29 cellular contexts compared by ENCODE assay signal in genomic region chr3:129518581-129518980, GRCh38. TPM values are rescaled to one million over a fixed set of nuclear protein-coding genes. Genes with fewer than 3 reads are reported as not detected.
A peak's percentile ranks its signal among the peaks of the same experiment; 100 is the strongest.
DNase-seq lines count a peak whose midpoint lies in the region; ATAC-seq and TF ChIP-seq lines count a peak whose summit lies in the region.
"Had no signal": no experiment of that assay in that cellular context is flagged by ENCODE, and none has a peak within 500 bp of the region (broad histone marks: within the 10 kb centered on the region; RNA-seq: fewer than 3 reads in every experiment).

No MANE protein-coding gene starts in this region.

- H3K4me1 Mint-ChIP-seq in memory B cell, result peaks cover 3% of the 10 kb centered on the region
- H3K4me1 Mint-ChIP-seq: CD4-positive, CD25-positive, alpha-beta regulatory T cell had no signal

- no peaks in the 10 kb centered on the region for H3K9me3 ChIP-seq in HEK293 (ENCODE audit: control insufficient read depth, insufficient read depth, low read depth, low read length)
- no peaks in the 10 kb centered on the region for H3K9me3 ChIP-seq in spleen
- H3K9me3 ChIP-seq in heart left ventricle, result no peaks in the 10 kb centered on the region
- H3K9me3 ChIP-seq: BE2C, BLaER1 had no signal

- POLR2A ChIA-PET in HEK293 (lab: Yijun Ruan, JAX), result no interaction called here

- peaks cover 10% of the 10 kb centered on the region for H3K36me3 Mint-ChIP-seq in memory B cell

- CTCF ChIA-PET in HEK293 (lab: Yijun Ruan, JAX), result no interaction called here

- H3K27me3 Mint-ChIP-seq in memory B cell, result no peaks in the 10 kb centered on the region
- H3K27me3 Mint-ChIP-seq: CD4-positive, alpha-beta memory T cell; CD4-positive, CD25-positive, alpha-beta regulatory T cell had no signal

- H3K4me3 Mint-ChIP-seq in memory B cell, result no peak overlapping the region
- H3K4me3 Mint-ChIP-seq: CD14-positive monocyte; CD4-positive, alpha-beta memory T cell; CD4-positive, CD25-positive, alpha-beta regulatory T cell; CD8-positive, alpha-beta memory T cell had no signal

- no peak for TF ChIP-seq POLR2A in spleen (IDR thresholded peaks at IDR 0.05)
- no peak for TF ChIP-seq POLR2A in heart left ventricle (IDR thresholded peaks at IDR 0.05)

- no peak overlapping the region for H3K27ac ChIP-seq in HEK293 (ENCODE audit: extremely low read depth, low read depth, low read length)
- H3K27ac ChIP-seq in spleen, result no peak overlapping the region
- no peak overlapping the region for H3K27ac ChIP-seq in heart left ventricle
- H3K27ac ChIP-seq: BLaER1 had no signal

- no peaks in the 10 kb centered on the region for H3K4me1 ChIP-seq in HEK293 (ENCODE audit: control insufficient read depth, insufficient read depth, low read length)
- H3K4me1 ChIP-seq in spleen, result peaks cover 0 to 10% (median 5%) of the 10 kb centered on the region in 6 donors
- no peaks in the 10 kb centered on the region for H3K4me1 ChIP-seq in heart left ventricle
- H3K4me1 ChIP-seq: BE2C had no signal

- intact Hi-C loops in spleen (cut with DNase I; ENCODE audit: low total_unique reads), result no loop called here
- intact Hi-C loops in heart left ventricle (cut with DNase I), result no loop called here

- ATAC-seq in memory B cell (ENCODE audit: low read depth) (no peak), heart left ventricle (no peak), HG03571 (IDR thresholded peaks at IDR 0.05; ENCODE audit: unreplicated experiment) (no peak)
- ATAC-seq: GM12878 had no signal

- no peaks in the 10 kb centered on the region for H3K9me3 Mint-ChIP-seq in memory B cell
- H3K9me3 Mint-ChIP-seq: CD4-positive, alpha-beta memory T cell; CD4-positive, CD25-positive, alpha-beta regulatory T cell; CD8-positive, alpha-beta memory T cell had no signal

- H3K4me3 ChIP-seq in H7 (ENCODE audit: insufficient read depth, low read depth, low read length), result no peak overlapping the region
- no peak overlapping the region for H3K4me3 ChIP-seq in HEK293 (ENCODE audit: low read depth, low read length)
- H3K4me3 ChIP-seq in spleen, result no peak overlapping the region
- no peak overlapping the region for H3K4me3 ChIP-seq in heart left ventricle
- H3K4me3 ChIP-seq: BLaER1, GM12878 had no signal

- 95 to 100% (median 98%) methylated on average over 8 of the region's 8 CpGs; no CpG with 5 or more reads in 1 of the 5 donors for WGBS in spleen, 5 donors
- WGBS in heart left ventricle, 4 donors, result 94 to 98% (median 98%) methylated on average over 7 to 8 of the region's 8 CpGs

- H3K27ac Mint-ChIP-seq in memory B cell, result peak overlapping the region; percentile 41
- H3K27ac Mint-ChIP-seq: CD4-positive, alpha-beta memory T cell had no signal

- H3K27me3 ChIP-seq in H7 (ENCODE audit: control insufficient read depth, insufficient read depth, low read length) (no peaks in the 10 kb centered on the region), spleen (replicated peaks in 1 of 7) (no peaks in the 10 kb centered on the region), heart left ventricle (no peaks in the 10 kb centered on the region)
- H3K27me3 ChIP-seq: BE2C, BLaER1 had no signal

- H3K36me3 ChIP-seq in H7 (replicated peaks; ENCODE audit: control insufficient read depth, insufficient read depth, low read length) (no peaks in the 10 kb centered on the region; the same call in none of the 2 replicates), HEK293 (ENCODE audit: control insufficient read depth in 2 of 2, insufficient read depth in 1 of 2, low read length in 2 of 2) (peaks cover 0 to 8% of the 10 kb centered on the region in 2 experiments; a peak in 1 of 3 replicates), spleen (peaks cover 0 to 52% (median 4%) of the 10 kb centered on the region in 6 donors), heart left ventricle (peaks cover 0 to 39% (median 3%) of the 10 kb centered on the region in 9 donors)
- H3K36me3 ChIP-seq: BE2C had no signal

- TF ChIP-seq CTCF in HEK293 (tag by site-specific recombination; IDR thresholded peaks at IDR 0.05), result no peak
- TF ChIP-seq CTCF in spleen (IDR thresholded peaks at IDR 0.05 in 8 of 11, conservative IDR thresholded peaks at IDR 0.05 in 3 of 11), result no peak
- TF ChIP-seq CTCF in heart left ventricle (IDR thresholded peaks at IDR 0.05), result no peak

- DNase-seq in H7 (peak; percentile 42), memory B cell (ENCODE audit: low spot score in 2 of 2) (no peak), spleen (peak; percentile 47), SIG-M5 (lab: John Stamatoyannopoulos, UW) (no peak), GM19238 (ENCODE audit: insufficient read length, low spot score) (no peak), heart left ventricle (no peak)
- DNase-seq: 8988T; ACHN; BE2C; CD4-positive, alpha-beta memory T cell; CD4-positive, CD25-positive, alpha-beta regulatory T cell; CD8-positive, alpha-beta memory T cell; COR-L47; DMS 273 treated with DMSO at 0.1 percent for 48 hours; DMS153; DMS53; DMS79; DND-41; EL; GDM1 had no signal

TF ChIP-seq in HEK293, 187 proteins besides CTCF, POLR2A, EP300 and RAD21:
- TF ChIP-seq ZFP3 (tag by site-specific recombination; IDR thresholded peaks at IDR 0.05; ENCODE audit: low read depth), result no peak
- TF ChIP-seq MYNN (tag by site-specific recombination; IDR thresholded peaks at IDR 0.05; ENCODE audit: borderline replicate concordance), result no peak
- TF ChIP-seq ZNF549 (tag by site-specific recombination; IDR thresholded peaks at IDR 0.05), result no peak
- TF ChIP-seq ZNF416 (tag by site-specific recombination; IDR thresholded peaks at IDR 0.05), result no peak
- peak; percentile 17; the same call in 1 of the 2 replicates for TF ChIP-seq ZIC2 (tag by site-specific recombination; IDR thresholded peaks at IDR 0.05)

RNA-seq across cellular contexts. Expression of gene RHO, which starts 9.9 kb away (rescaled TPM):
- total RNA-seq in H7 (2014; rRNA removed; shearing (Covaris generic)), result 0.17 TPM in 1 of 2 replicates, not detected in the other
- not detected for total RNA-seq in spleen
- polyA plus RNA-seq in spleen, result not detected
- total RNA-seq in heart left ventricle, result not detected
- under 1 TPM in 1 of 2 donors, not detected in 1; 0.08 TPM for polyA plus RNA-seq in heart left ventricle
- total RNA-seq: A673; CD4-positive, alpha-beta memory T cell; CD4-positive, CD25-positive, alpha-beta regulatory T cell; CD8-positive, alpha-beta memory T cell; Daoy; G401; GM12878 had no signal
- polyA plus RNA-seq: AG04450; CD14-positive monocyte; CD4-positive, alpha-beta memory T cell; CD4-positive, CD25-positive, alpha-beta regulatory T cell; CD8-positive, alpha-beta memory T cell; GM12878 had no signal

RNA-seq across cellular contexts. Expression of gene H1-8, which starts 24.4 kb away (rescaled TPM):
- not detected in 2 replicates for total RNA-seq in H7 (2014; rRNA removed; shearing (Covaris generic))
- total RNA-seq in spleen (not detected), heart left ventricle (not detected)
- polyA plus RNA-seq in spleen (not detected), heart left ventricle (not detected)
- total RNA-seq: A673; CD4-positive, alpha-beta memory T cell; CD4-positive, CD25-positive, alpha-beta regulatory T cell; CD8-positive, alpha-beta memory T cell; Daoy; G401; GM12878 had no signal
- polyA plus RNA-seq: AG04450; CD14-positive monocyte; CD4-positive, alpha-beta memory T cell; CD4-positive, CD25-positive, alpha-beta regulatory T cell; CD8-positive, alpha-beta memory T cell; GM12878 had no signal

Comparison
In these comparisons a context has a peak if more than half of its experiments do, and no peak if none do; other contexts are left out.
1. DNase-seq: peak in H7 (single experiment) and spleen (single experiment); none in memory B cell (0 of 2), SIG-M5 (single experiment), GM19238 (single experiment) and heart left ventricle (0 of 5).